ENCODE assay signal across 1 cellular context in genomic region chr3:43192028-43192427, GRCh38.
TF ChIP-seq lines count a peak whose summit lies in the region.

No MANE protein-coding gene starts in this region.

TF ChIP-seq in IMR-90, 13 proteins besides CTCF, POLR2A, EP300 and RAD21 (continued from another document):
- no peak for TF ChIP-seq MAFK (IDR thresholded peaks at IDR 0.05; ENCODE audit: low read depth, low read length)
